In genomic region chr14:87888136-87888999, GRCh38 we compare ENCODE assay signal across 10 cellular contexts.
DNase-seq lines count a peak whose midpoint lies in the region; ATAC-seq and TF ChIP-seq lines count a peak whose summit lies in the region.
"Had no signal": no experiment of that assay in that cellular context is flagged by ENCODE, and none has a peak within 500 bp of the region (broad histone marks: within the 10 kb centered on the region; RNA-seq: fewer than 3 reads in every experiment).

No MANE protein-coding gene starts in this region.

- H3K9me3 Mint-ChIP-seq in activated T-cell treated with anti-CD3 and anti-CD28 coated beads, Interleukin-2, amount 50 U/mL, for 24 hours = no peaks in the 10 kb centered on the region
- H3K9me3 Mint-ChIP-seq in activated CD4-positive, alpha-beta memory T cell treated with anti-CD3 and anti-CD28 coated beads for 36 hours = no peaks in the 10 kb centered on the region
- H3K9me3 Mint-ChIP-seq in natural killer cell treated with Interleukin-12 subunit alpha and Interleukin-12 subunit beta and Interleukin-15 and Interleukin-18, amount 100 ng/mL, for 72 hours = no peaks in the 10 kb centered on the region
- H3K9me3 Mint-ChIP-seq: activated naive CD4-positive, alpha-beta T cell treated with anti-CD3 and anti-CD28 coated beads, Interleukin-2, amount 50 U/mL, for 24 hours had no signal

- no peak overlapping the region for H3K27ac ChIP-seq in right lobe of liver
- H3K27ac ChIP-seq: parathyroid adenoma had no signal

- H3K27ac Mint-ChIP-seq in activated T-cell treated with anti-CD3 and anti-CD28 coated beads, Interleukin-2, amount 50 U/mL, for 24 hours = no peak overlapping the region
- H3K27ac Mint-ChIP-seq in activated CD4-positive, alpha-beta memory T cell treated with anti-CD3 and anti-CD28 coated beads for 36 hours = no peak overlapping the region
- no peak overlapping the region for H3K27ac Mint-ChIP-seq in natural killer cell treated with Interleukin-12 subunit alpha and Interleukin-12 subunit beta and Interleukin-15 and Interleukin-18, amount 100 ng/mL, for 72 hours
- H3K27ac Mint-ChIP-seq: activated naive CD4-positive, alpha-beta T cell treated with anti-CD3 and anti-CD28 coated beads, Interleukin-2, amount 50 U/mL, for 24 hours had no signal

- peak; percentile 29 for DNase-seq in activated T-cell treated with anti-CD3 and anti-CD28 coated beads, Interleukin-2, amount 50 U/mL, for 24 hours
- DNase-seq in activated T-cell treated with anti-CD3 and anti-CD28 coated beads for 4 hours = no peak
- DNase-seq in activated CD4-positive, alpha-beta memory T cell treated with anti-CD3 and anti-CD28 coated beads for 36 hours = peak; percentile 59
- no peak for DNase-seq in right lobe of liver
- no peak for DNase-seq in GOT3 (lab: John Stamatoyannopoulos, UW)
- no peak for DNase-seq in MG63
- no peak for DNase-seq in natural killer cell treated with Interleukin-12 subunit alpha and Interleukin-12 subunit beta and Interleukin-15 and Interleukin-18, amount 100 ng/mL, for 72 hours (ENCODE audit: low spot score)

- H3K9me3 ChIP-seq in right lobe of liver (no peaks in the 10 kb centered on the region), MG63 (no peaks in the 10 kb centered on the region)

- TF ChIP-seq POLR2A in right lobe of liver (IDR thresholded peaks at IDR 0.05) = no peak

- WGBS in right lobe of liver (ENCODE audit: insufficient coverage, low coverage, low lambda C conversion rate, missing lambda C conversion rate) = 44% methylated on average over 20 of the region's 20 CpGs

- H3K4me1 ChIP-seq in right lobe of liver = no peaks in the 10 kb centered on the region
- H3K4me1 ChIP-seq: parathyroid adenoma had no signal

- H3K4me3 ChIP-seq in right lobe of liver (no peak overlapping the region), MG63 (no peak overlapping the region)

- intact Hi-C loops in activated CD4-positive, alpha-beta memory T cell treated with anti-CD3 and anti-CD28 coated beads for 36 hours (cut with micrococcal nuclease) = loop anchor here (1.0 kb wide), 1 partner anchor 280 kb away; no protein-coding TSS in a partner anchor
- intact Hi-C loops in right lobe of liver (cut with DNase I) = no loop called here

- peak in 3 of 4 donors; percentile 16 to 40 (median 30) for TF ChIP-seq CTCF in right lobe of liver (IDR thresholded peaks at IDR 0.05)

- no peaks in the 10 kb centered on the region for H3K36me3 Mint-ChIP-seq in activated T-cell treated with anti-CD3 and anti-CD28 coated beads, Interleukin-2, amount 50 U/mL, for 24 hours (ENCODE audit: low read depth)
- H3K36me3 Mint-ChIP-seq in activated CD4-positive, alpha-beta memory T cell treated with anti-CD3 and anti-CD28 coated beads for 36 hours = no peaks in the 10 kb centered on the region
- H3K36me3 Mint-ChIP-seq in natural killer cell treated with Interleukin-12 subunit alpha and Interleukin-12 subunit beta and Interleukin-15 and Interleukin-18, amount 100 ng/mL, for 72 hours = no peaks in the 10 kb centered on the region
- H3K36me3 Mint-ChIP-seq: activated naive CD4-positive, alpha-beta T cell treated with anti-CD3 and anti-CD28 coated beads, Interleukin-2, amount 50 U/mL, for 24 hours had no signal

- ATAC-seq in HG03460 (IDR thresholded peaks at IDR 0.05; ENCODE audit: unreplicated experiment) (peak; percentile 56), right lobe of liver (peak in 2 of 4 donors; percentile 10 to 34)
- no peak for ATAC-seq in natural killer cell treated with Interleukin-12 subunit alpha and Interleukin-12 subunit beta and Interleukin-15 and Interleukin-18, amount 100 ng/mL, for 72 hours

- CTCF ChIA-PET in activated CD4-positive, alpha-beta memory T cell treated with anti-CD3 and anti-CD28 coated beads for 36 hours (lab: Charles Lee) = interaction anchor here (1.0 kb wide), 3 partner anchors 9 to 143 kb away, joined by 3 to 7 read pairs (median 3); no protein-coding TSS in a partner anchor

- H3K4me1 Mint-ChIP-seq in activated T-cell treated with anti-CD3 and anti-CD28 coated beads, Interleukin-2, amount 50 U/mL, for 24 hours (ENCODE audit: low read depth) = no peaks in the 10 kb centered on the region
- no peaks in the 10 kb centered on the region for H3K4me1 Mint-ChIP-seq in activated CD4-positive, alpha-beta memory T cell treated with anti-CD3 and anti-CD28 coated beads for 36 hours (ENCODE audit: low read depth)
- no peaks in the 10 kb centered on the region for H3K4me1 Mint-ChIP-seq in natural killer cell treated with Interleukin-12 subunit alpha and Interleukin-12 subunit beta and Interleukin-15 and Interleukin-18, amount 100 ng/mL, for 72 hours (ENCODE audit: low read depth in 2 of 2)
- H3K4me1 Mint-ChIP-seq: activated naive CD4-positive, alpha-beta T cell treated with anti-CD3 and anti-CD28 coated beads, Interleukin-2, amount 50 U/mL, for 24 hours had no signal

- H3K27me3 ChIP-seq in right lobe of liver = no peaks in the 10 kb centered on the region
- H3K27me3 ChIP-seq in MG63 = no peaks in the 10 kb centered on the region

- H3K27me3 Mint-ChIP-seq in activated T-cell treated with anti-CD3 and anti-CD28 coated beads, Interleukin-2, amount 50 U/mL, for 24 hours = peaks cover 28% of the 10 kb centered on the region
- H3K27me3 Mint-ChIP-seq in activated CD4-positive, alpha-beta memory T cell treated with anti-CD3 and anti-CD28 coated beads for 36 hours = no peaks in the 10 kb centered on the region
- peaks cover 10% of the 10 kb centered on the region in 2 donors for H3K27me3 Mint-ChIP-seq in natural killer cell treated with Interleukin-12 subunit alpha and Interleukin-12 subunit beta and Interleukin-15 and Interleukin-18, amount 100 ng/mL, for 72 hours

- POLR2A ChIA-PET in activated CD4-positive, alpha-beta memory T cell treated with anti-CD3 and anti-CD28 coated beads for 36 hours (lab: Charles Lee) = no interaction called here

- H3K4me3 Mint-ChIP-seq in activated T-cell treated with anti-CD3 and anti-CD28 coated beads, Interleukin-2, amount 50 U/mL, for 24 hours = no peak overlapping the region
- H3K4me3 Mint-ChIP-seq in activated CD4-positive, alpha-beta memory T cell treated with anti-CD3 and anti-CD28 coated beads for 36 hours = no peak overlapping the region
- H3K4me3 Mint-ChIP-seq in natural killer cell treated with Interleukin-12 subunit alpha and Interleukin-12 subunit beta and Interleukin-15 and Interleukin-18, amount 100 ng/mL, for 72 hours = no peak overlapping the region
- H3K4me3 Mint-ChIP-seq: activated naive CD4-positive, alpha-beta T cell treated with anti-CD3 and anti-CD28 coated beads, Interleukin-2, amount 50 U/mL, for 24 hours had no signal

- H3K36me3 ChIP-seq in right lobe of liver (no peaks in the 10 kb centered on the region), MG63 (no peaks in the 10 kb centered on the region)

Comparison
In these comparisons a context has a peak if more than half of its experiments do, and no peak if none do; other contexts are left out.
1. DNase-seq: peak in activated T-cell treated with anti-CD3 and anti-CD28 coated beads, Interleukin-2, amount 50 U/mL, for 24 hours (single experiment) and activated CD4-positive, alpha-beta memory T cell treated with anti-CD3 and anti-CD28 coated beads for 36 hours (single experiment); none in activated T-cell treated with anti-CD3 and anti-CD28 coated beads for 4 hours (single experiment), right lobe of liver (0 of 3), GOT3 (single experiment), MG63 (single experiment) and natural killer cell treated with Interleukin-12 subunit alpha and Interleukin-12 subunit beta and Interleukin-15 and Interleukin-18, amount 100 ng/mL, for 72 hours (single experiment).